In genomic region chr10:100481462-100482081, GRCh38 we compare ENCODE assay signal across 8 cellular contexts. TPM values are rescaled to one million over a fixed set of nuclear protein-coding genes. Genes with fewer than 3 reads are reported as not detected.
A peak's percentile ranks its signal among the peaks of the same experiment; 100 is the strongest.
DNase-seq lines count a peak whose midpoint lies in the region; ATAC-seq lines count a peak whose summit lies in the region.

No MANE protein-coding gene starts in this region.

- peak; percentile 97 for ATAC-seq in GM19035 (IDR thresholded peaks at IDR 0.05; ENCODE audit: unreplicated experiment)
- peak; percentile 96 for ATAC-seq in HG03378 (IDR thresholded peaks at IDR 0.05; ENCODE audit: unreplicated experiment)
- peak; percentile 96 for ATAC-seq in activated CD4-positive, alpha-beta T cell treated with anti-CD3 and anti-CD28 coated beads for 36 hours
- ATAC-seq in left colon: peak; percentile 93

- POLR2A ChIA-PET in activated CD4-positive, alpha-beta T cell treated with anti-CD3 and anti-CD28 coated beads for 36 hours (lab: Charles Lee): interaction anchor here (0.5 to 1.2 kb wide), 4 partner anchors 27 to 111 kb away, joined by 3 to 4 read pairs (median 3); no protein-coding TSS in a partner anchor

- no peaks in the 10 kb centered on the region for H3K36me3 Mint-ChIP-seq in activated CD4-positive, alpha-beta T cell treated with anti-CD3 and anti-CD28 coated beads for 36 hours (ENCODE audit: low read depth)

- no peaks in the 10 kb centered on the region for H3K9me3 Mint-ChIP-seq in activated CD4-positive, alpha-beta T cell treated with anti-CD3 and anti-CD28 coated beads for 36 hours (ENCODE audit: low read depth)

- peak overlapping the region; percentile 71 for H3K4me3 Mint-ChIP-seq in activated CD4-positive, alpha-beta T cell treated with anti-CD3 and anti-CD28 coated beads for 36 hours

- H3K4me1 Mint-ChIP-seq in activated CD4-positive, alpha-beta T cell treated with anti-CD3 and anti-CD28 coated beads for 36 hours: peaks cover 5% of the 10 kb centered on the region

- peaks cover 13% of the 10 kb centered on the region for H3K27me3 Mint-ChIP-seq in activated CD4-positive, alpha-beta T cell treated with anti-CD3 and anti-CD28 coated beads for 36 hours

- H3K27ac Mint-ChIP-seq in activated CD4-positive, alpha-beta T cell treated with anti-CD3 and anti-CD28 coated beads for 36 hours: no peak overlapping the region

- intact Hi-C loops in activated CD4-positive, alpha-beta T cell treated with anti-CD3 and anti-CD28 coated beads for 36 hours (cut with DNase I, micrococcal nuclease): loop anchor here (1.0 kb wide), 4 partner anchors 27 to 47 kb away; no protein-coding TSS in a partner anchor
- intact Hi-C loops in left colon (cut with DNase I, micrococcal nuclease): no loop called here

- DNase-seq in AG20443 (ENCODE audit: low spot score) (peak; percentile 92), NCI-H446 (lab: John Stamatoyannopoulos, UW) (peak; percentile 48 to 74), dedifferentiated amniotic fluid mesenchymal stem cell (ENCODE audit: extremely low spot score) (peak; percentile 82), left colon (peak; percentile 72 to 84)
- peak; percentile 92 for DNase-seq in activated CD4-positive, alpha-beta T cell treated with anti-CD3 and anti-CD28 coated beads for 36 hours
- DNase-seq in stimulated activated CD4-positive, alpha-beta T cell treated with anti-CD3 and anti-CD28 coated beads, Interleukin-1b, Interleukin-23, amount 100 ng/mL, for 24 hours (ENCODE audit: low read depth in 4 of 4, low spot score in 1 of 4): peak; percentile 59 to 82 (median 74)

- CTCF ChIA-PET in activated CD4-positive, alpha-beta T cell treated with anti-CD3 and anti-CD28 coated beads for 36 hours (lab: Charles Lee): interaction anchor here (0.5 to 6.5 kb wide), 32 partner anchors 8 to 670 kb away, joined by 3 to 131 read pairs (median 5); partner anchors contain the start of genes SCD and SEC31B

RNA-seq across cellular contexts. Expression of gene WNT8B, which starts 18.8 kb away (rescaled TPM):
- under 1 TPM; 0.40 to 0.43 TPM for total RNA-seq in activated CD4-positive, alpha-beta T cell treated with anti-CD3 and anti-CD28 coated beads for 36 hours
- total RNA-seq in left colon: not detected

RNA-seq across cellular contexts. Expression of gene SEC31B, which starts 38.1 kb away (rescaled TPM):
- total RNA-seq in activated CD4-positive, alpha-beta T cell treated with anti-CD3 and anti-CD28 coated beads for 36 hours: 10 to 100 TPM; 36.0 to 36.7 TPM
- 10 to 100 TPM; 13.7 to 15.3 TPM for total RNA-seq in left colon

RNA-seq across cellular contexts. Expression of gene NDUFB8, which starts 48.1 kb away (rescaled TPM):
- total RNA-seq in activated CD4-positive, alpha-beta T cell treated with anti-CD3 and anti-CD28 coated beads for 36 hours: 100 to 1,000 TPM; 291 to 375 TPM
- 100 to 1,000 TPM; 172 to 214 TPM for total RNA-seq in left colon

RNA-seq across cellular contexts. Expression of gene HIF1AN, which starts 54.2 kb away (rescaled TPM):
- 10 to 100 TPM; 45.9 to 50.8 TPM for total RNA-seq in activated CD4-positive, alpha-beta T cell treated with anti-CD3 and anti-CD28 coated beads for 36 hours
- total RNA-seq in left colon: 10 to 100 TPM; 35.2 to 35.3 TPM

Comparison
In these comparisons a context has a peak if more than half of its experiments do, and no peak if none do; other contexts are left out.
1. Peak in every context shown above with its lines: DNase-seq and ATAC-seq.
2. intact Hi-C loops: an anchor here in activated CD4-positive, alpha-beta T cell treated with anti-CD3 and anti-CD28 coated beads for 36 hours (1.0 kb wide); none called in left colon.